ENCODE assay signal across 19 cellular contexts in genomic region chr4:84887824-84888223, GRCh38.
DNase-seq lines count a peak whose midpoint lies in the region; ATAC-seq, FAIRE-seq and TF ChIP-seq lines count a peak whose summit lies in the region.
"Had no signal": no experiment of that assay in that cellular context is flagged by ENCODE, and none has a peak within 500 bp of the region (broad histone marks: within the 10 kb centered on the region; RNA-seq: fewer than 3 reads in every experiment).

No MANE protein-coding gene starts in this region.

- no peak for TF ChIP-seq RAD21 in K562 (CRISPR knock-in tag; conservative IDR thresholded peaks at IDR 0.05 in 1 of 2, IDR thresholded peaks at IDR 0.05 in 1 of 2)

- H3K79me2 ChIP-seq in K562 (ENCODE audit: control insufficient read depth, insufficient read depth, low read length), result no peaks in the 10 kb centered on the region

- TF ChIP-seq CTCF in K562 (IDR thresholded peaks at IDR 0.05 in 2 of 3, conservative IDR thresholded peaks at IDR 0.05 in 1 of 3; ENCODE audit: insufficient read depth in 2 of 3, low read depth in 1 of 3, low read length in 3 of 3) (no peak), fibroblast of villous mesenchyme (IDR thresholded peaks at IDR 0.05; ENCODE audit: insufficient read depth, low read depth, low read length) (no peak), tibial artery (IDR thresholded peaks at IDR 0.05) (no peak)

- no peak overlapping the region for H3K4me3 ChIP-seq in K562
- H3K4me3 ChIP-seq in fibroblast of villous mesenchyme (ENCODE audit: low read depth, low read length), result no peak overlapping the region
- H3K4me3 ChIP-seq in tibial artery, result no peak overlapping the region
- H3K4me3 ChIP-seq: upper lobe of right lung had no signal

- H3K36me3 ChIP-seq in K562 (ENCODE audit: control insufficient read depth, insufficient read depth, low read length), result no peaks in the 10 kb centered on the region
- H3K36me3 ChIP-seq in tibial artery, result peaks cover 0 to 4% (median 0%) of the 10 kb centered on the region in 3 donors
- H3K36me3 ChIP-seq: upper lobe of right lung had no signal

- no peak for TF ChIP-seq POLR2A in K562 (conservative IDR thresholded peaks at IDR 0.05)
- TF ChIP-seq POLR2A in GM12892 (IDR thresholded peaks at IDR 0.05; ENCODE audit: low read depth, low read length), result no peak

- no peak overlapping the region for H3K9ac ChIP-seq in K562 (ENCODE audit: insufficient read depth in 1 of 2, low read depth in 2 of 2, low read length in 2 of 2)

- no TSS peak for BruUV-seq in K562 (replicated peaks; lab: Mats Ljungman, UMichigan)

- WGBS in K562 (ENCODE audit: insufficient coverage, low coverage, missing lambda C conversion rate), result 20% methylated on average over 2 of the region's 2 CpGs

- no peak overlapping the region for H3K27ac ChIP-seq in K562 (ENCODE audit: extremely low read depth, low read depth, low read length)
- no peak overlapping the region for H3K27ac ChIP-seq in tibial artery
- H3K27ac ChIP-seq: upper lobe of right lung had no signal

- H4K20me1 ChIP-seq in K562 (replicated peaks; ENCODE audit: control insufficient read depth, insufficient read depth, low read length), result no peaks in the 10 kb centered on the region

- FAIRE-seq in K562 (lab: Jason Lieb, UNC), result no peak
- no peak for FAIRE-seq in GM12892 (lab: Jason Lieb, UNC)

- H3K4me1 ChIP-seq in K562 (replicated peaks in 1 of 2; ENCODE audit: control insufficient read depth in 2 of 2, insufficient read depth in 2 of 2, low read length in 2 of 2) (peaks cover 0 to 7% of the 10 kb centered on the region in 2 experiments; a peak in 2 of 5 replicates), tibial artery (peaks cover 0 to 24% (median 7%) of the 10 kb centered on the region in 4 donors)
- H3K4me1 ChIP-seq: upper lobe of right lung had no signal

- H3K9me3 ChIP-seq in K562 (replicated peaks; ENCODE audit: control insufficient read depth, insufficient read depth, low read depth, low read length) (no peaks in the 10 kb centered on the region), tibial artery (no peaks in the 10 kb centered on the region)
- H3K9me3 ChIP-seq: upper lobe of right lung had no signal

- no peak for ATAC-seq in K562
- ATAC-seq: activated naive CD4-positive, alpha-beta T cell treated with anti-CD3 and anti-CD28 coated beads, Interleukin-2, amount 50 U/mL, for 72 hours; upper lobe of right lung had no signal

- DNase-seq in A172 (ENCODE audit: low spot score), result peak; percentile 74
- DNase-seq in HT1080 (ENCODE audit: low read depth), result peak; percentile 40
- DNase-seq in K562 (ENCODE audit: extremely low read depth in 1 of 4, low spot score in 3 of 4), result peak in 1 of 4 experiments; percentile 21
- peak; percentile 44 for DNase-seq in fibroblast of villous mesenchyme (ENCODE audit: low read depth)
- no peak for DNase-seq in NCI-H1092 (lab: John Stamatoyannopoulos, UW)
- no peak for DNase-seq in tibial artery
- DNase-seq in GM12892 (ENCODE audit: insufficient read length), result no peak
- DNase-seq in NCI-H187 (lab: John Stamatoyannopoulos, UW), result no peak
- DNase-seq: activated CD4-positive, alpha-beta T cell treated with anti-CD3 and anti-CD28 coated beads, Interleukin-2, amount 50 U/mL, for 4 hours; activated T-cell treated with anti-CD3 and anti-CD28 coated beads, Interleukin-2, amount 50 U/mL, for 24 hours; central memory CD4-positive, alpha-beta T cell; mesendoderm; NCI-H2029 treated with DMSO at 0.1 percent for 48 hours; NCI-H526 treated with DMSO at 0.1 percent for 48 hours; nephron progenitor cell; stimulated activated CD4-positive, alpha-beta T cell treated with anti-CD3 and anti-CD28 coated beads, Interleukin-12 subunit alpha, Interleukin-12 subunit beta, amount 100 ng/mL, for 4 hours; stimulated activated naive CD4-positive, alpha-beta T cell; upper lobe of right lung had no signal

- H3K9me1 ChIP-seq in K562 (ENCODE audit: control insufficient read depth, insufficient read depth, low read length), result no peaks in the 10 kb centered on the region

- TF ChIP-seq EP300 in K562 (IDR thresholded peaks at IDR 0.05; ENCODE audit: low read length), result no peak

- intact Hi-C loops in K562 (cut with micrococcal nuclease), result no loop called here
- intact Hi-C loops in tibial artery (cut with DNase I; ENCODE audit: low total_unique reads), result no loop called here

- CTCF ChIA-PET in K562 (lab: Yijun Ruan, JAX; ENCODE audit: low intra/inter-chr PET ratio), result no interaction called here

- no peaks in the 10 kb centered on the region for H3K27me3 ChIP-seq in K562 (ENCODE audit: control insufficient read depth in 2 of 2, insufficient read depth in 2 of 2, low read length in 2 of 2)
- H3K27me3 ChIP-seq in tibial artery, result no peaks in the 10 kb centered on the region
- H3K27me3 ChIP-seq: upper lobe of right lung had no signal

- no peak overlapping the region for H2AFZ ChIP-seq in K562 (ENCODE audit: low read depth, low read length)

- in situ Hi-C loops in K562 (cut with MboI), result no loop called here

- no peak overlapping the region for H3K4me2 ChIP-seq in K562 (ENCODE audit: insufficient read depth, low read length)

- POLR2A ChIA-PET in K562 (lab: Yijun Ruan, JAX), result no interaction called here

TF ChIP-seq in K562, 482 proteins besides CTCF, POLR2A, EP300 and RAD21 (continues in another document):
- TF ChIP-seq ATF3 (IDR thresholded peaks at IDR 0.05) (peak; percentile 65), ATF3 (CRISPR knock-in tag; conservative IDR thresholded peaks at IDR 0.05) (no peak), ARID1B (IDR thresholded peaks at IDR 0.05) (peak; percentile 49; the same call in 1 of the 2 replicates), SMARCA4 (IDR thresholded peaks at IDR 0.05) (peak; percentile 42; the same call in 1 of the 2 replicates), FOXA1 (IDR thresholded peaks at IDR 0.05; ENCODE audit: borderline replicate concordance) (0 out of 2 replicates have a peak, but pooled peaks have one; percentile 25), FOXA3 (CRISPR knock-in tag; conservative IDR thresholded peaks at IDR 0.05 in 1 of 2, IDR thresholded peaks at IDR 0.05 in 1 of 2) (peak; percentile 93 to 96; a peak in 3 of 4 replicates), SMARCE1 (IDR thresholded peaks at IDR 0.05) (0 out of 2 replicates have a peak, but pooled peaks have one; percentile 40), ZBTB26 (CRISPR knock-in tag; IDR thresholded peaks at IDR 0.05) (no peak), PBX2 (CRISPR knock-in tag; IDR thresholded peaks at IDR 0.05; ENCODE audit: low read depth) (no peak), PBX2 (tag; conservative IDR thresholded peaks at IDR 0.05; ENCODE audit: low read depth) (0 out of 2 replicates have a peak, but pooled peaks have one; percentile 14), JUND (IDR thresholded peaks at IDR 0.05; ENCODE audit: borderline replicate concordance, low read depth, low read length) (peak; percentile 81), JUND (tag; IDR thresholded peaks at IDR 0.05; ENCODE audit: borderline replicate concordance, low read depth, low read length) (peak; percentile 76; the same call in 1 of the 3 replicates), FOXK2 (conservative IDR thresholded peaks at IDR 0.05 in 1 of 2, IDR thresholded peaks at IDR 0.05 in 1 of 2; ENCODE audit: low read depth in 2 of 2) (peak in 1 of 2 experiments; percentile 48; a peak in 1 of 4 replicates), NUFIP1 (IDR thresholded peaks at IDR 0.05; ENCODE audit: partially characterized antibody) (no peak), JUN (IDR thresholded peaks at IDR 0.05; ENCODE audit: borderline replicate concordance, low read depth, low read length) (0 out of 2 replicates have a peak, but pooled peaks have one; percentile 43), JUN (CRISPR knock-in tag; IDR thresholded peaks at IDR 0.05; ENCODE audit: borderline replicate concordance) (no peak), FOSL1 (tag; conservative IDR thresholded peaks at IDR 0.05) (peak; percentile 85), MEIS2 (IDR thresholded peaks at IDR 0.05; ENCODE audit: partially characterized antibody) (peak; percentile 64)

Comparison
In these comparisons a context has a peak if more than half of its experiments do, and no peak if none do; other contexts are left out.
1. DNase-seq: peak in A172 (single experiment), HT1080 (single experiment) and fibroblast of villous mesenchyme (single experiment); none in NCI-H1092 (single experiment), tibial artery (0 of 2), GM12892 (single experiment) and NCI-H187 (0 of 2).